Comparison of ENCODE assay signal across 9 cellular contexts in the genomic region with DNA sequence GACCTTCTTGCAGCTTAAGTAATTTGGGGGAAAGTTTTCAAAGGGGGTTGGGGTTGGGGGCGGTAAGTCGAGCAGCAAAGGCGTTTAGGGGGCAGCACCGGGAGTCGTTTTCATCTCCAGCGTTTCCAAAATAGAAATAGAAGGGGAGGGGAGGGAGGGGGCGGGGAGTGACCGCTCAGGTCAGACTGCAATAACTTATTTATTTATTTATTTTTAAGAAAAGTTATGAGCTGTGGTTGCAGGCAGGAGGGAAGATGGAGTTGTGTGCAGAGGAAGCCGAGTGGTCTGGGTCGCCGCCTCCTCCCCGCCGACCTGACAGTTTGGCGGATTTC. TPM values are rescaled to one million over a fixed set of nuclear protein-coding genes. Genes with fewer than 3 reads are reported as not detected.
A peak's percentile ranks its signal among the peaks of the same experiment; 100 is the strongest.
DNase-seq lines count a peak whose midpoint lies in the region; ATAC-seq and TF ChIP-seq lines count a peak whose summit lies in the region.
"Had no signal": no experiment of that assay in that cellular context is flagged by ENCODE, and none has a peak within 500 bp of the region (broad histone marks: within the 10 kb centered on the region; RNA-seq: fewer than 3 reads in every experiment).

No MANE protein-coding gene starts in this region.

- H3K27me3 Mint-ChIP-seq in WTC11 (ENCODE audit: low read depth), result peaks cover 43% of the 10 kb centered on the region

- H3K36me3 ChIP-seq in iPS DF 6.9 (ENCODE audit: control insufficient read depth, insufficient read depth, low read length) (no peaks in the 10 kb centered on the region; the same call in 1 of the 2 replicates), gastrocnemius medialis (no peaks in the 10 kb centered on the region)

- POLR2A ChIA-PET in WTC11 (lab: Charles Lee), result interaction anchor here (0.5 to 3.2 kb wide), 4 partner anchors 49 to 417 kb away, joined by 3 to 13 read pairs (median 4); no protein-coding TSS in a partner anchor

- peaks cover 27% of the 10 kb centered on the region for H3K27me3 ChIP-seq in iPS DF 6.9 (ENCODE audit: control insufficient read depth, insufficient read depth, low read length)
- peaks cover 4 to 8% (median 7%) of the 10 kb centered on the region in 3 donors for H3K27me3 ChIP-seq in gastrocnemius medialis

- peaks cover 7% of the 10 kb centered on the region for H3K36me3 Mint-ChIP-seq in WTC11

- peak overlapping the region; percentile 95 for H3K4me3 Mint-ChIP-seq in WTC11

- H3K27ac ChIP-seq in iPS DF 6.9 (ENCODE audit: low read length), result no peak overlapping the region
- H3K27ac ChIP-seq in gastrocnemius medialis, result peak overlapping the region in 2 of 4 donors; percentile 88 to 89

- no peak for ATAC-seq in WTC11
- no peak for ATAC-seq in gastrocnemius medialis
- no peak for ATAC-seq in GM19351 (IDR thresholded peaks at IDR 0.05; ENCODE audit: unreplicated experiment)

- WGBS in iPS DF 6.9 (ENCODE audit: insufficient coverage, insufficient read length), result no CpG with 5 or more reads among the region's 14 CpGs

- no peaks in the 10 kb centered on the region for H3K9me3 ChIP-seq in iPS DF 6.9 (ENCODE audit: control insufficient read depth, insufficient read depth, low read length)
- no peaks in the 10 kb centered on the region for H3K9me3 ChIP-seq in gastrocnemius medialis

- TF ChIP-seq CTCF in GM12864 (IDR thresholded peaks at IDR 0.05; ENCODE audit: low read depth, low read length, missing control alignments), result no peak
- TF ChIP-seq CTCF in WTC11 (IDR thresholded peaks at IDR 0.05), result no peak
- no peak for TF ChIP-seq CTCF in gastrocnemius medialis (IDR thresholded peaks at IDR 0.05 in 4 of 5, conservative IDR thresholded peaks at IDR 0.05 in 1 of 5)

- H3K27ac Mint-ChIP-seq in WTC11, result no peak overlapping the region

- in situ Hi-C loops in gastrocnemius medialis (cut with MboI; ENCODE audit: low sequenced_read_pairs in 4 of 4), result no loop called here

- no peaks in the 10 kb centered on the region for H3K9me3 Mint-ChIP-seq in WTC11

- H3K4me3 ChIP-seq in GM12864 (ENCODE audit: low read depth, low read length) (peak overlapping the region; percentile 68), iPS DF 6.9 (ENCODE audit: low read length) (peak overlapping the region; percentile 65; the same call in 1 of the 2 replicates), gastrocnemius medialis (peak overlapping the region; percentile 70 to 76 (median 74))

- CTCF ChIA-PET in WTC11 (lab: Charles Lee), result interaction anchor here (0.7 to 3.8 kb wide), 5 partner anchors 60 to 417 kb away, joined by 4 to 28 read pairs (median 4); no protein-coding TSS in a partner anchor

- H3K4me1 Mint-ChIP-seq in WTC11, result peaks cover 54% of the 10 kb centered on the region

- DNase-seq in GM12864 (ENCODE audit: low read depth), result no peak
- DNase-seq in WTC11 (ENCODE audit: low spot score), result no peak
- DNase-seq in iPS DF 6.9 (ENCODE audit: low read depth, low spot score), result no peak
- no peak for DNase-seq in gastrocnemius medialis
- no peak for DNase-seq in DMS153 treated with DMSO at 0.1 percent for 48 hours (lab: John Stamatoyannopoulos, UW; ENCODE audit: unreplicated experiment)
- DNase-seq in AML-193 (lab: John Stamatoyannopoulos, UW), result no peak
- no peak for DNase-seq in stimulated activated CD4-positive, alpha-beta T cell treated with anti-CD3 and anti-CD28 coated beads, Interleukin-1b, Interleukin-23, amount 100 ng/mL, for 48 hours
- DNase-seq: stimulated activated CD4-positive, alpha-beta T cell treated with anti-CD3 and anti-CD28 coated beads, Interleukin-4, amount 100 ng/mL, for 24 hours had no signal

- intact Hi-C loops in gastrocnemius medialis (cut with DNase I; ENCODE audit: low total_unique reads), result no loop called here

- H3K4me1 ChIP-seq in iPS DF 6.9 (ENCODE audit: control insufficient read depth, insufficient read depth, low read length) (peaks cover 6% of the 10 kb centered on the region), gastrocnemius medialis (peaks cover 14 to 30% of the 10 kb centered on the region in 2 donors)

- no peak for TF ChIP-seq POLR2A in gastrocnemius medialis (IDR thresholded peaks at IDR 0.05)

TF ChIP-seq in WTC11, 78 proteins besides CTCF, POLR2A, EP300 and RAD21:
- TF ChIP-seq, protein P1, sequence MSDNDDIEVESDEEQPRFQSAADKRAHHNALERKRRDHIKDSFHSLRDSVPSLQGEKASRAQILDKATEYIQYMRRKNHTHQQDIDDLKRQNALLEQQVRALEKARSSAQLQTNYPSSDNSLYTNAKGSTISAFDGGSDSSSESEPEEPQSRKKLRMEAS (CRISPR knock-in tag; IDR thresholded peaks at IDR 0.05), result no peak
- TF ChIP-seq MLX (CRISPR knock-in tag; IDR thresholded peaks at IDR 0.05) (no peak), JUN (CRISPR knock-in tag; IDR thresholded peaks at IDR 0.05) (no peak), IRF2 (CRISPR knock-in tag; IDR thresholded peaks at IDR 0.05; ENCODE audit: borderline replicate concordance, low read depth) (no peak), ZNF423 (CRISPR knock-in tag; IDR thresholded peaks at IDR 0.05) (no peak), JAZF1 (CRISPR knock-in tag; IDR thresholded peaks at IDR 0.05) (no peak), ZNF219 (CRISPR knock-in tag; IDR thresholded peaks at IDR 0.05; ENCODE audit: borderline replicate concordance) (no peak), PREB (CRISPR knock-in tag; IDR thresholded peaks at IDR 0.05; ENCODE audit: borderline replicate concordance) (no peak), NR1H2 (CRISPR knock-in tag; IDR thresholded peaks at IDR 0.05) (no peak), RORB (CRISPR knock-in tag; IDR thresholded peaks at IDR 0.05) (no peak), FOXP1 (CRISPR knock-in tag; IDR thresholded peaks at IDR 0.05; ENCODE audit: borderline replicate concordance) (no peak), SMAD3 (CRISPR knock-in tag; IDR thresholded peaks at IDR 0.05; ENCODE audit: borderline replicate concordance) (no peak)
- TF ChIP-seq, protein P2, sequence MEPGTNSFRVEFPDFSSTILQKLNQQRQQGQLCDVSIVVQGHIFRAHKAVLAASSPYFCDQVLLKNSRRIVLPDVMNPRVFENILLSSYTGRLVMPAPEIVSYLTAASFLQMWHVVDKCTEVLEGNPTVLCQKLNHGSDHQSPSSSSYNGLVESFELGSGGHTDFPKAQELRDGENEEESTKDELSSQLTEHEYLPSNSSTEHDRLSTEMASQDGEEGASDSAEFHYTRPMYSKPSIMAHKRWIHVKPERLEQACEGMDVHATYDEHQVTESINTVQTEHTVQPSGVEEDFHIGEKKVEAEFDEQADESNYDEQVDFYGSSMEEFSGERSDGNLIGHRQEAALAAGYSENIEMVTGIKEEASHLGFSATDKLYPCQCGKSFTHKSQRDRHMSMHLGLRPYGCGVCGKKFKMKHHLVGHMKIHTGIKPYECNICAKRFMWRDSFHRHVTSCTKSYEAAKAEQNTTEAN (CRISPR knock-in tag; IDR thresholded peaks at IDR 0.05), result no peak
- TF ChIP-seq, protein P3, sequence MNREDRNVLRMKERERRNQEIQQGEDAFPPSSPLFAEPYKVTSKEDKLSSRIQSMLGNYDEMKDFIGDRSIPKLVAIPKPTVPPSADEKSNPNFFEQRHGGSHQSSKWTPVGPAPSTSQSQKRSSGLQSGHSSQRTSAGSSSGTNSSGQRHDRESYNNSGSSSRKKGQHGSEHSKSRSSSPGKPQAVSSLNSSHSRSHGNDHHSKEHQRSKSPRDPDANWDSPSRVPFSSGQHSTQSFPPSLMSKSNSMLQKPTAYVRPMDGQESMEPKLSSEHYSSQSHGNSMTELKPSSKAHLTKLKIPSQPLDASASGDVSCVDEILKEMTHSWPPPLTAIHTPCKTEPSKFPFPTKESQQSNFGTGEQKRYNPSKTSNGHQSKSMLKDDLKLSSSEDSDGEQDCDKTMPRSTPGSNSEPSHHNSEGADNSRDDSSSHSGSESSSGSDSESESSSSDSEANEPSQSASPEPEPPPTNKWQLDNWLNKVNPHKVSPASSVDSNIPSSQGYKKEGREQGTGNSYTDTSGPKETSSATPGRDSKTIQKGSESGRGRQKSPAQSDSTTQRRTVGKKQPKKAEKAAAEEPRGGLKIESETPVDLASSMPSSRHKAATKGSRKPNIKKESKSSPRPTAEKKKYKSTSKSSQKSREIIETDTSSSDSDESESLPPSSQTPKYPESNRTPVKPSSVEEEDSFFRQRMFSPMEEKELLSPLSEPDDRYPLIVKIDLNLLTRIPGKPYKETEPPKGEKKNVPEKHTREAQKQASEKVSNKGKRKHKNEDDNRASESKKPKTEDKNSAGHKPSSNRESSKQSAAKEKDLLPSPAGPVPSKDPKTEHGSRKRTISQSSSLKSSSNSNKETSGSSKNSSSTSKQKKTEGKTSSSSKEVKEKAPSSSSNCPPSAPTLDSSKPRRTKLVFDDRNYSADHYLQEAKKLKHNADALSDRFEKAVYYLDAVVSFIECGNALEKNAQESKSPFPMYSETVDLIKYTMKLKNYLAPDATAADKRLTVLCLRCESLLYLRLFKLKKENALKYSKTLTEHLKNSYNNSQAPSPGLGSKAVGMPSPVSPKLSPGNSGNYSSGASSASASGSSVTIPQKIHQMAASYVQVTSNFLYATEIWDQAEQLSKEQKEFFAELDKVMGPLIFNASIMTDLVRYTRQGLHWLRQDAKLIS (CRISPR knock-in tag; IDR thresholded peaks at IDR 0.05; ENCODE audit: borderline replicate concordance), result no peak
- TF ChIP-seq, protein P4, sequence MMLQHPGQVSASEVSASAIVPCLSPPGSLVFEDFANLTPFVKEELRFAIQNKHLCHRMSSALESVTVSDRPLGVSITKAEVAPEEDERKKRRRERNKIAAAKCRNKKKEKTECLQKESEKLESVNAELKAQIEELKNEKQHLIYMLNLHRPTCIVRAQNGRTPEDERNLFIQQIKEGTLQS (CRISPR knock-in tag; conservative IDR thresholded peaks at IDR 0.05), result no peak

RNA-seq across cellular contexts. Expression of gene SOX9, which starts 1.5 kb away (rescaled TPM):
- total RNA-seq in WTC11 (2021), result 8.1 to 9.0 TPM (median 8.9 TPM) in 3 replicates
- 1 to 10 TPM in 1 of 4 donors, under 1 TPM in 3; 0.31 to 1.0 (median 0.56) TPM for total RNA-seq in gastrocnemius medialis
